14 cellular contexts compared by ENCODE assay signal in the genomic region with DNA sequence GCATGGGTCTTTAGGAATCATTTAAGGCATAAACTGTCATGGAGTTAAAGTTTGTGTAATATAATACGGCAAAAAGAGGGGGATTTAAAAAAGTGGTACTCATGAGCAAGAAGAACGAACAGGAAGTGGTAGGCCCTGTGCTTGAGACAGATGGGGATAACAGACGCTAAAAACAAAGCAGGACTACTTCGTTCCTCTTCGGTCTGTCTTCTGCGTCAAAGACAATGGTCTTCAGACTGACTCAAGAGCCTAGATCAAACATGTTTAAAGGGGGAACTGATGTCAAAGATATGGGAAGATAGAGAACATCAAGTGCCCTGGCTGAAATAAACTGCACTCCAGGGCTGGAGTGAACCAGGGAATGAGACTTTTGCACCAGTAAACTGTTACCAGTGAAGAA. TPM values are rescaled to one million over a fixed set of nuclear protein-coding genes. Genes with fewer than 3 reads are reported as not detected.
A peak's percentile ranks its signal among the peaks of the same experiment; 100 is the strongest.
DNase-seq lines count a peak whose midpoint lies in the region; ATAC-seq and TF ChIP-seq lines count a peak whose summit lies in the region.
"Had no signal": no experiment of that assay in that cellular context is flagged by ENCODE, and none has a peak within 500 bp of the region (broad histone marks: within the 10 kb centered on the region; RNA-seq: fewer than 3 reads in every experiment).

No MANE protein-coding gene starts in this region.

- H3K27ac Mint-ChIP-seq in activated naive CD8-positive, alpha-beta T cell treated with anti-CD3 and anti-CD28 coated beads for 36 hours: peak overlapping the region; percentile 11
- H3K27ac Mint-ChIP-seq in activated naive CD8-positive, alpha-beta T cell treated with anti-CD3 and anti-CD28 coated beads, Interleukin-2, amount 50 U/mL, for 24 hours: no peak overlapping the region
- H3K27ac Mint-ChIP-seq in Caco-2 (ENCODE audit: unreplicated experiment): no peak overlapping the region

- H3K36me3 Mint-ChIP-seq in activated naive CD8-positive, alpha-beta T cell treated with anti-CD3 and anti-CD28 coated beads for 36 hours: peaks cover 17% of the 10 kb centered on the region
- H3K36me3 Mint-ChIP-seq in activated naive CD8-positive, alpha-beta T cell treated with anti-CD3 and anti-CD28 coated beads, Interleukin-2, amount 50 U/mL, for 24 hours (ENCODE audit: low read depth): peaks cover 31% of the 10 kb centered on the region
- no peaks in the 10 kb centered on the region for H3K36me3 Mint-ChIP-seq in Caco-2 (ENCODE audit: insufficient read depth, unreplicated experiment)

- TF ChIP-seq CTCF in Caco-2 (IDR thresholded peaks at IDR 0.05; ENCODE audit: insufficient read depth in 1 of 2, low read depth in 1 of 2, low read length in 1 of 2, severe bottlenecking in 1 of 2, unreplicated experiment in 1 of 2): no peak

- H3K4me1 Mint-ChIP-seq in activated naive CD8-positive, alpha-beta T cell treated with anti-CD3 and anti-CD28 coated beads for 36 hours: peaks cover 3% of the 10 kb centered on the region
- peaks cover 5% of the 10 kb centered on the region for H3K4me1 Mint-ChIP-seq in activated naive CD8-positive, alpha-beta T cell treated with anti-CD3 and anti-CD28 coated beads, Interleukin-2, amount 50 U/mL, for 24 hours
- H3K4me1 Mint-ChIP-seq in Caco-2 (ENCODE audit: low read depth, unreplicated experiment): no peaks in the 10 kb centered on the region

- peak overlapping the region; percentile 18 for H3K4me3 Mint-ChIP-seq in activated naive CD8-positive, alpha-beta T cell treated with anti-CD3 and anti-CD28 coated beads for 36 hours
- H3K4me3 Mint-ChIP-seq in activated naive CD8-positive, alpha-beta T cell treated with anti-CD3 and anti-CD28 coated beads, Interleukin-2, amount 50 U/mL, for 24 hours: no peak overlapping the region
- no peak overlapping the region for H3K4me3 Mint-ChIP-seq in Caco-2 (ENCODE audit: unreplicated experiment)

- POLR2A ChIA-PET in Caco-2 (lab: Charles Lee): no interaction called here

- H3K9me3 ChIP-seq in Caco-2: no peaks in the 10 kb centered on the region

- H3K4me3 ChIP-seq in Caco-2 (ENCODE audit: low read depth, low read length): no peak overlapping the region
- H3K4me3 ChIP-seq: K562 had no signal

- DNase-seq in activated naive CD8-positive, alpha-beta T cell treated with anti-CD3 and anti-CD28 coated beads for 36 hours: no peak
- no peak for DNase-seq in activated naive CD8-positive, alpha-beta T cell treated with anti-CD3 and anti-CD28 coated beads, Interleukin-2, amount 50 U/mL, for 24 hours
- DNase-seq in NCI-H524 treated with DMSO at 0.1 percent for 48 hours (lab: John Stamatoyannopoulos, UW) (peak; percentile 48), globus pallidus (ENCODE audit: low spot score) (peak; percentile 26), dedifferentiated amniotic fluid mesenchymal stem cell (ENCODE audit: extremely low spot score) (no peak), T-helper 9 cell (no peak), Caco-2 (no peak)
- DNase-seq: DND-41, GF-D8, GOT3, NCI-H1417, NCI-H1930, NCI-H526 had no signal

- peaks cover 42% of the 10 kb centered on the region for H3K9me3 Mint-ChIP-seq in activated naive CD8-positive, alpha-beta T cell treated with anti-CD3 and anti-CD28 coated beads for 36 hours
- H3K9me3 Mint-ChIP-seq in activated naive CD8-positive, alpha-beta T cell treated with anti-CD3 and anti-CD28 coated beads, Interleukin-2, amount 50 U/mL, for 24 hours: peaks cover 76% of the 10 kb centered on the region
- H3K9me3 Mint-ChIP-seq in Caco-2 (ENCODE audit: unreplicated experiment): peaks cover 12% of the 10 kb centered on the region

- no peak for ATAC-seq in activated naive CD8-positive, alpha-beta T cell treated with anti-CD3 and anti-CD28 coated beads, Interleukin-2, amount 50 U/mL, for 24 hours
- ATAC-seq: K562 had no signal

- no peaks in the 10 kb centered on the region for H3K27me3 Mint-ChIP-seq in activated naive CD8-positive, alpha-beta T cell treated with anti-CD3 and anti-CD28 coated beads for 36 hours
- no peaks in the 10 kb centered on the region for H3K27me3 Mint-ChIP-seq in activated naive CD8-positive, alpha-beta T cell treated with anti-CD3 and anti-CD28 coated beads, Interleukin-2, amount 50 U/mL, for 24 hours
- H3K27me3 Mint-ChIP-seq in Caco-2 (ENCODE audit: insufficient read depth, unreplicated experiment): peaks cover 3% of the 10 kb centered on the region

- CTCF ChIA-PET in Caco-2 (lab: Charles Lee): no interaction called here

- H3K36me3 ChIP-seq in Caco-2 (ENCODE audit: control insufficient read depth, insufficient read depth, low read length): no peaks in the 10 kb centered on the region

- no peaks in the 10 kb centered on the region for H3K4me1 ChIP-seq in Caco-2

- intact Hi-C loops in Caco-2 (cut with micrococcal nuclease; ENCODE audit: unreplicated experiment): no loop called here

- BruUV-seq in Caco-2 (replicated peaks; lab: Mats Ljungman, UMichigan): no TSS peak

- H3K27me3 ChIP-seq in Caco-2 (replicated peaks; ENCODE audit: control insufficient read depth, insufficient read depth, low read length): no peaks in the 10 kb centered on the region

RNA-seq across cellular contexts. Expression of a gene that starts 59.8 kb away (rescaled TPM):
- 10 to 100 TPM; 10.1 to 10.4 TPM for total RNA-seq in activated naive CD8-positive, alpha-beta T cell treated with anti-CD3 and anti-CD28 coated beads for 36 hours
- 4.2 and 4.5 TPM in 2 replicates for total RNA-seq in Caco-2 (2022)

Comparison
In these comparisons a context has a peak if more than half of its experiments do, and no peak if none do; other contexts are left out.
1. DNase-seq: peak in NCI-H524 treated with DMSO at 0.1 percent for 48 hours (single experiment) and globus pallidus (single experiment); none in activated naive CD8-positive, alpha-beta T cell treated with anti-CD3 and anti-CD28 coated beads for 36 hours (single experiment), activated naive CD8-positive, alpha-beta T cell treated with anti-CD3 and anti-CD28 coated beads, Interleukin-2, amount 50 U/mL, for 24 hours (single experiment), dedifferentiated amniotic fluid mesenchymal stem cell (single experiment), T-helper 9 cell (single experiment) and Caco-2 (0 of 2).